ENCODE assay signal across 28 cellular contexts in genomic region chr1:179313004-179313403, GRCh38. TPM values are rescaled to one million over a fixed set of nuclear protein-coding genes. Genes with fewer than 3 reads are reported as not detected.
"Had no signal": no experiment of that assay in that cellular context is flagged by ENCODE, and none has a peak within 500 bp of the region (broad histone marks: within the 10 kb centered on the region; RNA-seq: fewer than 3 reads in every experiment).

No MANE protein-coding gene starts in this region.

- H3K4me3 ChIP-seq: adrenal gland, body of pancreas, colonic mucosa, esophagus squamous epithelium, right lobe of liver, upper lobe of left lung, vagina had no signal

- H3K9me3 ChIP-seq: adrenal gland, body of pancreas, colonic mucosa, esophagus squamous epithelium, right lobe of liver, upper lobe of left lung, vagina had no signal

- H3K27me3 Mint-ChIP-seq: activated CD4-positive, alpha-beta T cell treated with anti-CD3 and anti-CD28 coated beads for 36 hours; activated CD8-positive, alpha-beta memory T cell treated with anti-CD3 and anti-CD28 coated beads, Interleukin-2, amount 10 ng/mL, durations not matched to agents 7 days and 5 days; naive thymus-derived CD4-positive, alpha-beta T cell; T-cell had no signal

- H3K27me3 ChIP-seq: adrenal gland, body of pancreas, colonic mucosa, esophagus squamous epithelium, right lobe of liver, upper lobe of left lung, vagina had no signal

- ATAC-seq: activated CD4-positive, alpha-beta T cell treated with anti-CD3 and anti-CD28 coated beads for 36 hours; activated CD8-positive, alpha-beta memory T cell treated with anti-CD3 and anti-CD28 coated beads, Interleukin-2, amount 10 ng/mL, durations not matched to agents 7 days and 5 days; activated CD8-positive, alpha-beta T cell treated with anti-CD3 and anti-CD28 coated beads, Interleukin-2, amount 10 ng/mL, durations not matched to agents 7 days and 5 days; activated naive CD4-positive, alpha-beta T cell treated with anti-CD3 and anti-CD28 coated beads, Interleukin-2, amount 50 U/mL, for 72 hours; body of pancreas; left ventricle myocardium superior; naive thymus-derived CD4-positive, alpha-beta T cell; T-cell had no signal

- H3K36me3 ChIP-seq: colonic mucosa, right lobe of liver, vagina had no signal

- H3K9me3 Mint-ChIP-seq: activated naive CD4-positive, alpha-beta T cell treated with anti-CD3 and anti-CD28 coated beads, Interleukin-2, amount 50 U/mL, for 72 hours; naive thymus-derived CD4-positive, alpha-beta T cell; T-cell; T-helper 2 cell treated with Interferon-gamma antibody and Interleukin-4, amounts not matched to agents 5 μg/mL and 100 μg/mL, for 36 hours had no signal

- H3K4me3 Mint-ChIP-seq: activated CD4-positive, alpha-beta T cell treated with anti-CD3 and anti-CD28 coated beads for 36 hours; activated CD8-positive, alpha-beta memory T cell treated with anti-CD3 and anti-CD28 coated beads, Interleukin-2, amount 10 ng/mL, durations not matched to agents 7 days and 5 days; activated CD8-positive, alpha-beta T cell treated with anti-CD3 and anti-CD28 coated beads, Interleukin-2, amount 10 ng/mL, durations not matched to agents 7 days and 5 days; naive thymus-derived CD4-positive, alpha-beta T cell; T-cell; T-helper 2 cell treated with Interferon-gamma antibody and Interleukin-4, amounts not matched to agents 5 μg/mL and 100 μg/mL, for 36 hours had no signal

- H3K27ac ChIP-seq: body of pancreas, colonic mucosa, epithelial cell of prostate, esophagus squamous epithelium, right lobe of liver, upper lobe of left lung, vagina had no signal

- H3K27ac Mint-ChIP-seq: activated CD4-positive, alpha-beta T cell treated with anti-CD3 and anti-CD28 coated beads for 36 hours; activated CD8-positive, alpha-beta memory T cell treated with anti-CD3 and anti-CD28 coated beads, Interleukin-2, amount 10 ng/mL, durations not matched to agents 7 days and 5 days; activated naive CD4-positive, alpha-beta T cell treated with anti-CD3 and anti-CD28 coated beads, Interleukin-2, amount 50 U/mL, for 72 hours; T-cell; T-helper 2 cell treated with Interferon-gamma antibody and Interleukin-4, amounts not matched to agents 5 μg/mL and 100 μg/mL, for 36 hours had no signal

- DNase-seq: activated CD4-positive, alpha-beta T cell treated with anti-CD3 and anti-CD28 coated beads for 36 hours; activated CD4-positive, CD25-positive, alpha-beta regulatory T cell; activated CD8-positive, alpha-beta memory T cell treated with anti-CD3 and anti-CD28 coated beads, Interleukin-2, amount 10 ng/mL, durations not matched to agents 7 days and 5 days; activated CD8-positive, alpha-beta T cell treated with anti-CD3 and anti-CD28 coated beads, Interleukin-2, amount 10 ng/mL, durations not matched to agents 7 days and 5 days; activated naive CD4-positive, alpha-beta T cell; activated T-cell treated with anti-CD3 and anti-CD28 coated beads, Interleukin-2, amount 50 U/mL, for 48 hours; adrenal gland; aorta; body of pancreas; cerebellar nuclear complex; colonic mucosa; effector CD8-positive, alpha-beta T cell; esophagus squamous epithelium; left ventricle myocardium superior; midbrain; naive thymus-derived CD4-positive, alpha-beta T cell; right lobe of liver; stimulated activated CD4-positive, alpha-beta T cell treated with anti-CD3 and anti-CD28 coated beads, Interleukin-2, amount 100 ng/mL, for 48 hours; stimulated activated naive CD4-positive, alpha-beta T cell treated with Interleukin-2 at 50 U/mL for 16 hours; T-cell; upper lobe of left lung had no signal

- H3K4me1 ChIP-seq: colonic mucosa, right lobe of liver, upper lobe of left lung, vagina had no signal

RNA-seq across cellular contexts. Expression of gene AXDND1, which starts 52.8 kb away (rescaled TPM):
- total RNA-seq: activated CD8-positive, alpha-beta memory T cell treated with anti-CD3 and anti-CD28 coated beads, Interleukin-2, amount 10 ng/mL, durations not matched to agents 7 days and 5 days; aorta; dermis microvascular lymphatic vessel endothelial cell; left ventricle myocardium superior; lung microvascular endothelial cell; posterior vena cava; vagina had no signal
- polyA plus RNA-seq: aorta; naive thymus-derived CD4-positive, alpha-beta T cell had no signal
